ENCODE assay signal across 1 cellular context in the genomic region with DNA sequence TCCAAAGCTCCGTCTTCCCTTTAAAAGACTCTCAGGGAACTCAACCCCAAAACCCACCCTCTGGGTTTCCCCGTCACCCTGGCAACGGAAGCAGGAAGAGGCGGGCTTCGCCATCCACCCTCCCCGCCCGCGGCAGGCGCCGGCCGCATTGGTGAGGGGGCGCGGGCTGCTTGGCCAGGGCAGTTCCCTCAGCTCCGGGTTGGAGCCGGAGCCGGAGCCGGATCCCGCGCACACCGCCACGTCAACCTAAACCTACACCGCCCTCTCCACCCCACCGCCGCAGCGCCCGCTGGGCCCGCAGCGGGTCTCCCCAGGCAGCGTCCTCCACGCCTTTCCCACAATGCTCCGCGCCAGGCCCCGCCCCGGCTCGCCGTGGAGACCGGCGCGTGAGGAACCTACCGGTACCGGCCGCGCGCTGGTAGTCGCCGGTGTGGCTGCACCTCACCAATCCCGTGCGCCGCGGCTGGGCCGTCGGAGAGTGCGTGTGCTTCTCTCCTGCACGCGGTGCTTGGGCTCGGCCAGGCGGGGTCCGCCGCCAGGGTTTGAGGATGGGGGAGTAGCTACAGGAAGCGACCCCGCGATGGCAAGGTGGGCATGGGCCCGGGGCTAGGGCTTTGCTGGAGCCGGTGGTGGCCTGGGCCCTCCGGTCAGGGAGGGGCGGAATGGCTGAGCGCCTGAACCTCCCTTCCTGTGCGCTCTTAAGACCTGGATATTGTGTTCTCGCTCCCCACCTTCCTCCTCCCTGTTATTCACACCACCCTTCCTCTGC.
TF ChIP-seq lines count a peak whose summit lies in the region.

A gene with protein sequence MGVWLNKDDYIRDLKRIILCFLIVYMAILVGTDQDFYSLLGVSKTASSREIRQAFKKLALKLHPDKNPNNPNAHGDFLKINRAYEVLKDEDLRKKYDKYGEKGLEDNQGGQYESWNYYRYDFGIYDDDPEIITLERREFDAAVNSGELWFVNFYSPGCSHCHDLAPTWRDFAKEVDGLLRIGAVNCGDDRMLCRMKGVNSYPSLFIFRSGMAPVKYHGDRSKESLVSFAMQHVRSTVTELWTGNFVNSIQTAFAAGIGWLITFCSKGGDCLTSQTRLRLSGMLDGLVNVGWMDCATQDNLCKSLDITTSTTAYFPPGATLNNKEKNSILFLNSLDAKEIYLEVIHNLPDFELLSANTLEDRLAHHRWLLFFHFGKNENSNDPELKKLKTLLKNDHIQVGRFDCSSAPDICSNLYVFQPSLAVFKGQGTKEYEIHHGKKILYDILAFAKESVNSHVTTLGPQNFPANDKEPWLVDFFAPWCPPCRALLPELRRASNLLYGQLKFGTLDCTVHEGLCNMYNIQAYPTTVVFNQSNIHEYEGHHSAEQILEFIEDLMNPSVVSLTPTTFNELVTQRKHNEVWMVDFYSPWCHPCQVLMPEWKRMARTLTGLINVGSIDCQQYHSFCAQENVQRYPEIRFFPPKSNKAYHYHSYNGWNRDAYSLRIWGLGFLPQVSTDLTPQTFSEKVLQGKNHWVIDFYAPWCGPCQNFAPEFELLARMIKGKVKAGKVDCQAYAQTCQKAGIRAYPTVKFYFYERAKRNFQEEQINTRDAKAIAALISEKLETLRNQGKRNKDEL (plus strand): TSS at position 362 of the 769 bp plus-strand sequence. CDS start 1,830 bp downstream, outside the sequence.

TF ChIP-seq in HepG2, 621 proteins besides CTCF, POLR2A, EP300 and RAD21 (continued from another document and continues in another):
- TF ChIP-seq, protein P1, sequence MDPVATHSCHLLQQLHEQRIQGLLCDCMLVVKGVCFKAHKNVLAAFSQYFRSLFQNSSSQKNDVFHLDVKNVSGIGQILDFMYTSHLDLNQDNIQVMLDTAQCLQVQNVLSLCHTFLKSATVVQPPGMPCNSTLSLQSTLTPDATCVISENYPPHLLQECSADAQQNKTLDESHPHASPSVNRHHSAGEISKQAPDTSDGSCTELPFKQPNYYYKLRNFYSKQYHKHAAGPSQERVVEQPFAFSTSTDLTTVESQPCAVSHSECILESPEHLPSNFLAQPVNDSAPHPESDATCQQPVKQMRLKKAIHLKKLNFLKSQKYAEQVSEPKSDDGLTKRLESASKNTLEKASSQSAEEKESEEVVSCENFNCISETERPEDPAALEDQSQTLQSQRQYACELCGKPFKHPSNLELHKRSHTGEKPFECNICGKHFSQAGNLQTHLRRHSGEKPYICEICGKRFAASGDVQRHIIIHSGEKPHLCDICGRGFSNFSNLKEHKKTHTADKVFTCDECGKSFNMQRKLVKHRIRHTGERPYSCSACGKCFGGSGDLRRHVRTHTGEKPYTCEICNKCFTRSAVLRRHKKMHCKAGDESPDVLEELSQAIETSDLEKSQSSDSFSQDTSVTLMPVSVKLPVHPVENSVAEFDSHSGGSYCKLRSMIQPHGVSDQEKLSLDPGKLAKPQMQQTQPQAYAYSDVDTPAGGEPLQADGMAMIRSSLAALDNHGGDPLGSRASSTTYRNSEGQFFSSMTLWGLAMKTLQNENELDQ (CRISPR knock-in tag; IDR thresholded peaks at IDR 0.05; ENCODE audit: borderline replicate concordance), result no peak
- TF ChIP-seq ZNF672 (CRISPR knock-in tag; IDR thresholded peaks at IDR 0.05) (no peak), NCOA1 (CRISPR knock-in tag; IDR thresholded peaks at IDR 0.05) (peak; percentile 89), ZNF333 (CRISPR knock-in tag; IDR thresholded peaks at IDR 0.05; ENCODE audit: borderline replicate concordance) (peak; percentile 90; the same call in 1 of the 2 replicates), ZBTB38 (CRISPR knock-in tag; IDR thresholded peaks at IDR 0.05) (peak; percentile 39; the same call in 1 of the 2 replicates), EED (CRISPR knock-in tag; IDR thresholded peaks at IDR 0.05) (peak; percentile 94), FOXK2 (IDR thresholded peaks at IDR 0.05) (no peak), FOSL1 (CRISPR knock-in tag; IDR thresholded peaks at IDR 0.05; ENCODE audit: borderline replicate concordance) (no peak), ZNF124 (CRISPR knock-in tag; IDR thresholded peaks at IDR 0.05) (no peak), NONO (IDR thresholded peaks at IDR 0.05) (no peak), NONO (CRISPR knock-in tag; conservative IDR thresholded peaks at IDR 0.05) (peak; percentile 98), ZFP36L2 (CRISPR knock-in tag; IDR thresholded peaks at IDR 0.05) (peak; percentile 62; the same call in 1 of the 2 replicates), BORCS8-MEF2B (CRISPR knock-in tag; IDR thresholded peaks at IDR 0.05) (peak; percentile 87), SAFB2 (CRISPR knock-in tag; IDR thresholded peaks at IDR 0.05; ENCODE audit: borderline replicate concordance, low read depth) (peak; percentile 97; the same call in 1 of the 2 replicates), ATF7 (IDR thresholded peaks at IDR 0.05) (no peak), ATF7 (CRISPR knock-in tag; IDR thresholded peaks at IDR 0.05) (peak; percentile 27; the same call in 1 of the 2 replicates), TBP (CRISPR knock-in tag; IDR thresholded peaks at IDR 0.05) (peak; percentile 91), ZNF782 (CRISPR knock-in tag; IDR thresholded peaks at IDR 0.05; ENCODE audit: borderline replicate concordance) (peak; percentile 92), ZNF496 (CRISPR knock-in tag; IDR thresholded peaks at IDR 0.05; ENCODE audit: insufficient replicate concordance) (no peak), ZNF562 (CRISPR knock-in tag; IDR thresholded peaks at IDR 0.05; ENCODE audit: borderline replicate concordance) (no peak), ZSCAN22 (CRISPR knock-in tag; IDR thresholded peaks at IDR 0.05) (0 out of 2 replicates have a peak, but pooled peaks have one; percentile 37), SNAPC2 (CRISPR knock-in tag; IDR thresholded peaks at IDR 0.05) (no peak; the same call in 1 of the 2 replicates), HOXA3 (CRISPR knock-in tag; IDR thresholded peaks at IDR 0.05) (peak; percentile 94), HOXA7 (CRISPR knock-in tag; IDR thresholded peaks at IDR 0.05) (no peak), FOXJ3 (CRISPR knock-in tag; IDR thresholded peaks at IDR 0.05; ENCODE audit: borderline replicate concordance) (no peak), SETDB1 (CRISPR knock-in tag; IDR thresholded peaks at IDR 0.05; ENCODE audit: borderline replicate concordance) (no peak)
- TF ChIP-seq, protein P2, sequence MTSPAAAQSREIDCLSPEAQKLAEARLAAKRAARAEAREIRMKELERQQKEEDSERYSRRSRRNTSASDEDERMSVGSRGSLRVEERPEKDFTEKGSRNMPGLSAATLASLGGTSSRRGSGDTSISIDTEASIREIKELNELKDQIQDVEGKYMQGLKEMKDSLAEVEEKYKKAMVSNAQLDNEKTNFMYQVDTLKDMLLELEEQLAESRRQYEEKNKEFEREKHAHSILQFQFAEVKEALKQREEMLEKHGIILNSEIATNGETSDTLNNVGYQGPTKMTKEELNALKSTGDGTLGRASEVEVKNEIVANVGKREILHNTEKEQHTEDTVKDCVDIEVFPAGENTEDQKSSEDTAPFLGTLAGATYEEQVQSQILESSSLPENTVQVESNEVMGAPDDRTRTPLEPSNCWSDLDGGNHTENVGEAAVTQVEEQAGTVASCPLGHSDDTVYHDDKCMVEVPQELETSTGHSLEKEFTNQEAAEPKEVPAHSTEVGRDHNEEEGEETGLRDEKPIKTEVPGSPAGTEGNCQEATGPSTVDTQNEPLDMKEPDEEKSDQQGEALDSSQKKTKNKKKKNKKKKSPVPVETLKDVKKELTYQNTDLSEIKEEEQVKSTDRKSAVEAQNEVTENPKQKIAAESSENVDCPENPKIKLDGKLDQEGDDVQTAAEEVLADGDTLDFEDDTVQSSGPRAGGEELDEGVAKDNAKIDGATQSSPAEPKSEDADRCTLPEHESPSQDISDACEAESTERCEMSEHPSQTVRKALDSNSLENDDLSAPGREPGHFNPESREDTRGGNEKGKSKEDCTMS (CRISPR knock-in tag; conservative IDR thresholded peaks at IDR 0.05), result no peak; the same call in 1 of the 2 replicates
- TF ChIP-seq, protein P3, sequence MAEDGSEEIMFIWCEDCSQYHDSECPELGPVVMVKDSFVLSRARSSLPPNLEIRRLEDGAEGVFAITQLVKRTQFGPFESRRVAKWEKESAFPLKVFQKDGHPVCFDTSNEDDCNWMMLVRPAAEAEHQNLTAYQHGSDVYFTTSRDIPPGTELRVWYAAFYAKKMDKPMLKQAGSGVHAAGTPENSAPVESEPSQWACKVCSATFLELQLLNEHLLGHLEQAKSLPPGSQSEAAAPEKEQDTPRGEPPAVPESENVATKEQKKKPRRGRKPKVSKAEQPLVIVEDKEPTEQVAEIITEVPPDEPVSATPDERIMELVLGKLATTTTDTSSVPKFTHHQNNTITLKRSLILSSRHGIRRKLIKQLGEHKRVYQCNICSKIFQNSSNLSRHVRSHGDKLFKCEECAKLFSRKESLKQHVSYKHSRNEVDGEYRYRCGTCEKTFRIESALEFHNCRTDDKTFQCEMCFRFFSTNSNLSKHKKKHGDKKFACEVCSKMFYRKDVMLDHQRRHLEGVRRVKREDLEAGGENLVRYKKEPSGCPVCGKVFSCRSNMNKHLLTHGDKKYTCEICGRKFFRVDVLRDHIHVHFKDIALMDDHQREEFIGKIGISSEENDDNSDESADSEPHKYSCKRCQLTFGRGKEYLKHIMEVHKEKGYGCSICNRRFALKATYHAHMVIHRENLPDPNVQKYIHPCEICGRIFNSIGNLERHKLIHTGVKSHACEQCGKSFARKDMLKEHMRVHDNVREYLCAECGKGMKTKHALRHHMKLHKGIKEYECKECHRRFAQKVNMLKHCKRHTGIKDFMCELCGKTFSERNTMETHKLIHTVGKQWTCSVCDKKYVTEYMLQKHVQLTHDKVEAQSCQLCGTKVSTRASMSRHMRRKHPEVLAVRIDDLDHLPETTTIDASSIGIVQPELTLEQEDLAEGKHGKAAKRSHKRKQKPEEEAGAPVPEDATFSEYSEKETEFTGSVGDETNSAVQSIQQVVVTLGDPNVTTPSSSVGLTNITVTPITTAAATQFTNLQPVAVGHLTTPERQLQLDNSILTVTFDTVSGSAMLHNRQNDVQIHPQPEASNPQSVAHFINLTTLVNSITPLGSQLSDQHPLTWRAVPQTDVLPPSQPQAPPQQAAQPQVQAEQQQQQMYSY (CRISPR knock-in tag; IDR thresholded peaks at IDR 0.05), result peak; percentile 90
- TF ChIP-seq, protein P4, sequence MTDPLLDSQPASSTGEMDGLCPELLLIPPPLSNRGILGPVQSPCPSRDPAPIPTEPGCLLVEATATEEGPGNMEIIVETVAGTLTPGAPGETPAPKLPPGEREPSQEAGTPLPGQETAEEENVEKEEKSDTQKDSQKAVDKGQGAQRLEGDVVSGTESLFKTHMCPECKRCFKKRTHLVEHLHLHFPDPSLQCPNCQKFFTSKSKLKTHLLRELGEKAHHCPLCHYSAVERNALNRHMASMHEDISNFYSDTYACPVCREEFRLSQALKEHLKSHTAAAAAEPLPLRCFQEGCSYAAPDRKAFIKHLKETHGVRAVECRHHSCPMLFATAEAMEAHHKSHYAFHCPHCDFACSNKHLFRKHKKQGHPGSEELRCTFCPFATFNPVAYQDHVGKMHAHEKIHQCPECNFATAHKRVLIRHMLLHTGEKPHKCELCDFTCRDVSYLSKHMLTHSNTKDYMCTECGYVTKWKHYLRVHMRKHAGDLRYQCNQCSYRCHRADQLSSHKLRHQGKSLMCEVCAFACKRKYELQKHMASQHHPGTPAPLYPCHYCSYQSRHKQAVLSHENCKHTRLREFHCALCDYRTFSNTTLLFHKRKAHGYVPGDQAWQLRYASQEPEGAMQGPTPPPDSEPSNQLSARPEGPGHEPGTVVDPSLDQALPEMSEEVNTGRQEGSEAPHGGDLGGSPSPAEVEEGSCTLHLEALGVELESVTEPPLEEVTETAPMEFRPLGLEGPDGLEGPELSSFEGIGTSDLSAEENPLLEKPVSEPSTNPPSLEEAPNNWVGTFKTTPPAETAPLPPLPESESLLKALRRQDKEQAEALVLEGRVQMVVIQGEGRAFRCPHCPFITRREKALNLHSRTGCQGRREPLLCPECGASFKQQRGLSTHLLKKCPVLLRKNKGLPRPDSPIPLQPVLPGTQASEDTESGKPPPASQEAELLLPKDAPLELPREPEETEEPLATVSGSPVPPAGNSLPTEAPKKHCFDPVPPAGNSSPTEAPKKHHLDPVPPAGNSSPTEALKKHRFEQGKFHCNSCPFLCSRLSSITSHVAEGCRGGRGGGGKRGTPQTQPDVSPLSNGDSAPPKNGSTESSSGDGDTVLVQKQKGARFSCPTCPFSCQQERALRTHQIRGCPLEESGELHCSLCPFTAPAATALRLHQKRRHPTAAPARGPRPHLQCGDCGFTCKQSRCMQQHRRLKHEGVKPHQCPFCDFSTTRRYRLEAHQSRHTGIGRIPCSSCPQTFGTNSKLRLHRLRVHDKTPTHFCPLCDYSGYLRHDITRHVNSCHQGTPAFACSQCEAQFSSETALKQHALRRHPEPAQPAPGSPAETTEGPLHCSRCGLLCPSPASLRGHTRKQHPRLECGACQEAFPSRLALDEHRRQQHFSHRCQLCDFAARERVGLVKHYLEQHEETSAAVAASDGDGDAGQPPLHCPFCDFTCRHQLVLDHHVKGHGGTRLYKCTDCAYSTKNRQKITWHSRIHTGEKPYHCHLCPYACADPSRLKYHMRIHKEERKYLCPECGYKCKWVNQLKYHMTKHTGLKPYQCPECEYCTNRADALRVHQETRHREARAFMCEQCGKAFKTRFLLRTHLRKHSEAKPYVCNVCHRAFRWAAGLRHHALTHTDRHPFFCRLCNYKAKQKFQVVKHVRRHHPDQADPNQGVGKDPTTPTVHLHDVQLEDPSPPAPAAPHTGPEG (CRISPR knock-in tag; IDR thresholded peaks at IDR 0.05), result peak; percentile 53; the same call in 1 of the 2 replicates
- TF ChIP-seq, protein P5, sequence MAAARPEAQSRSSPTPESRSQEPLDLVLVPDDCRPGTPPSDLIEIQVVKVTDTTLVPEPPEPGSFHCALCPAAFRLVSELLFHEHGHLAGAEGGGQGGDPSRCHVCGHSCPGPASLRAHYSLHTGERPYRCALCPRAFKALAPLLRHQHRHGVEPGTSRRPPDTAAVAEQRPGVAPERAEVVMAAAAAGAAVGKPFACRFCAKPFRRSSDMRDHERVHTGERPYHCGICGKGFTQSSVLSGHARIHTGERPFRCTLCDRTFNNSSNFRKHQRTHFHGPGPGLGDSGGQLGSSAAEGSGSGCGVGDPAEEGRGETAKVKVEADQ (CRISPR knock-in tag; IDR thresholded peaks at IDR 0.05; ENCODE audit: borderline replicate concordance), result peak; percentile 95
- TF ChIP-seq, protein P6, sequence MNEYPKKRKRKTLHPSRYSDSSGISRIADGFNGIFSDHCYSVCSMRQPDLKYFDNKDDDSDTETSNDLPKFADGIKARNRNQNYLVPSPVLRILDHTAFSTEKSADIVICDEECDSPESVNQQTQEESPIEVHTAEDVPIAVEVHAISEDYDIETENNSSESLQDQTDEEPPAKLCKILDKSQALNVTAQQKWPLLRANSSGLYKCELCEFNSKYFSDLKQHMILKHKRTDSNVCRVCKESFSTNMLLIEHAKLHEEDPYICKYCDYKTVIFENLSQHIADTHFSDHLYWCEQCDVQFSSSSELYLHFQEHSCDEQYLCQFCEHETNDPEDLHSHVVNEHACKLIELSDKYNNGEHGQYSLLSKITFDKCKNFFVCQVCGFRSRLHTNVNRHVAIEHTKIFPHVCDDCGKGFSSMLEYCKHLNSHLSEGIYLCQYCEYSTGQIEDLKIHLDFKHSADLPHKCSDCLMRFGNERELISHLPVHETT (CRISPR knock-in tag; conservative IDR thresholded peaks at IDR 0.05), result peak; percentile 98
- TF ChIP-seq, protein P7, sequence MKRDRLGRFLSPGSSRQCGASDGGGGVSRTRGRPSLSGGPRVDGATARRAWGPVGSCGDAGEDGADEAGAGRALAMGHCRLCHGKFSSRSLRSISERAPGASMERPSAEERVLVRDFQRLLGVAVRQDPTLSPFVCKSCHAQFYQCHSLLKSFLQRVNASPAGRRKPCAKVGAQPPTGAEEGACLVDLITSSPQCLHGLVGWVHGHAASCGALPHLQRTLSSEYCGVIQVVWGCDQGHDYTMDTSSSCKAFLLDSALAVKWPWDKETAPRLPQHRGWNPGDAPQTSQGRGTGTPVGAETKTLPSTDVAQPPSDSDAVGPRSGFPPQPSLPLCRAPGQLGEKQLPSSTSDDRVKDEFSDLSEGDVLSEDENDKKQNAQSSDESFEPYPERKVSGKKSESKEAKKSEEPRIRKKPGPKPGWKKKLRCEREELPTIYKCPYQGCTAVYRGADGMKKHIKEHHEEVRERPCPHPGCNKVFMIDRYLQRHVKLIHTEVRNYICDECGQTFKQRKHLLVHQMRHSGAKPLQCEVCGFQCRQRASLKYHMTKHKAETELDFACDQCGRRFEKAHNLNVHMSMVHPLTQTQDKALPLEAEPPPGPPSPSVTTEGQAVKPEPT (CRISPR knock-in tag; IDR thresholded peaks at IDR 0.05; ENCODE audit: low read depth), result 0 out of 2 replicates have a peak, but pooled peaks have one; percentile 51
